In the genomic region with DNA sequence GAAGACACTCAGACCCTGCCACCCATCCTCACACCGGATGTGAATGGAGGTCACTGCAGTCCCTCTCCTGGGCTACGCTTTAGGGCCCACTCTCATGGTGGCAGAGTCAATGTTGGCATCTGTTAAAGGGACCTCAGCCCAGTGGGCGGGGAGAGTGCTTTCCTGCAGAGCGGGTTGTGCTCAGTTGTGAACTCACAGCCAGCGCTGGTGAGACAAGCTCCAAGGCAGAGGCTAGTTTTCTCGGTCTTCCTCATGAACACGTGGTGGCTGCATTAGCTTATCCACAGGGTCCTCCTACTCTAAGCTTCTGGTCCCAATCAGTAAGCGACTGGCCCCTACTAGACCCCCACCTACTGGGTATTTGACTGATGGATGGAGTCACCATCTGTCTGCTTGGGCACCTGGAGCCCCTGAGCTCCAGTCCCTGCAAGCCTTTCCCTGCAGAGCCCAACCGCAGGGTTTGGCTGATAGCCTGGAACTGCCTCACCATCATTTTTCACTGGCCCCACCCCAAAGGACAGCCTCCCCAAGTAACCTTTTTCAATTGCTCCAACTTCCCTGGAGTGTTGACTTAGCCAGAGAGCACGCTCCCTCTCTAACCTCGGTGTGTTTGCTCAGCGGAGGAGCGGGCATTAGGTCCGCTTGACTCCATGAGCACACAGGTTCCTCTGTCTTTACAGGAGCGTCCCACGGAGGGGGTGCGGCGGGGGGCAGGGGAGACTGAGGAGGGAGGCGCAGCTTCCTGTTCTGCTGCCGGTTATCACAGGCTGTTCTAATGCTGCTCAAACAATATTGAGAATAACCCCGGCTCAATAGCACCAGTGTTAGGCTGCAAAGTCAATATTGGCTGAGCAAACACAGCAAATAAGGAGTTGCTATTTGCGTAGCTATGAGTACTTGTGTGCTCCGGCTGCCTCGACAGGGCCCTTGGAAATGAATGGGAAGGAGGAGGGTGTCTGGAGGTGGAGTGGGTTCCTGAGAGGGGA, we compare ENCODE assay signal across 8 cellular contexts.
DNase-seq lines count a peak whose midpoint lies in the region; ATAC-seq and TF ChIP-seq lines count a peak whose summit lies in the region.

No MANE protein-coding gene starts in this region.

- H3K27ac Mint-ChIP-seq in dendritic cell treated with granulocyte-macrophage colony-stimulating factor and Interleukin-4, amounts not matched to agents 40 ng/mL and 50 ng/mL, for 4 days: no peak overlapping the region
- H3K27ac Mint-ChIP-seq in activated CD4-positive, alpha-beta T cell treated with anti-CD3 and anti-CD28 coated beads, Interleukin-2, amount 10 ng/mL, durations not matched to agents 7 days and 5 days: no peak overlapping the region

- H3K4me3 Mint-ChIP-seq in dendritic cell treated with granulocyte-macrophage colony-stimulating factor and Interleukin-4, amounts not matched to agents 40 ng/mL and 50 ng/mL, for 4 days: peak overlapping the region; percentile 59
- H3K4me3 Mint-ChIP-seq in activated CD4-positive, alpha-beta T cell treated with anti-CD3 and anti-CD28 coated beads, Interleukin-2, amount 10 ng/mL, durations not matched to agents 7 days and 5 days: no peak overlapping the region

- H2BK5ac ChIP-seq in mesendoderm (ENCODE audit: low read length): no peak overlapping the region

- peaks cover 33% of the 10 kb centered on the region for H3K4me1 Mint-ChIP-seq in dendritic cell treated with granulocyte-macrophage colony-stimulating factor and Interleukin-4, amounts not matched to agents 40 ng/mL and 50 ng/mL, for 4 days (ENCODE audit: low read depth)
- peaks cover 5% of the 10 kb centered on the region for H3K4me1 Mint-ChIP-seq in activated CD4-positive, alpha-beta T cell treated with anti-CD3 and anti-CD28 coated beads, Interleukin-2, amount 10 ng/mL, durations not matched to agents 7 days and 5 days

- H3K36me3 Mint-ChIP-seq in dendritic cell treated with granulocyte-macrophage colony-stimulating factor and Interleukin-4, amounts not matched to agents 40 ng/mL and 50 ng/mL, for 4 days (ENCODE audit: low read depth): no peaks in the 10 kb centered on the region
- H3K36me3 Mint-ChIP-seq in activated CD4-positive, alpha-beta T cell treated with anti-CD3 and anti-CD28 coated beads, Interleukin-2, amount 10 ng/mL, durations not matched to agents 7 days and 5 days (ENCODE audit: low read depth): no peaks in the 10 kb centered on the region

- H3K56ac ChIP-seq in mesendoderm (ENCODE audit: low read length): no peak overlapping the region

- no peak overlapping the region for H3K23ac ChIP-seq in mesendoderm (ENCODE audit: low read length)

- H3K4me1 ChIP-seq in mesendoderm (ENCODE audit: control insufficient read depth, low read depth, low read length): no peaks in the 10 kb centered on the region

- DNase-seq in Daoy (ENCODE audit: low read depth) (peak; percentile 80), NCI-H226 (peak; percentile 54), omental fat pad (ENCODE audit: low spot score) (no peak), mesendoderm (no peak)
- no peak for DNase-seq in activated CD4-positive, alpha-beta T cell treated with anti-CD3 and anti-CD28 coated beads, Interleukin-2, amount 10 ng/mL, durations not matched to agents 7 days and 5 days

- H3K4me3 ChIP-seq in mesendoderm (ENCODE audit: low read length): no peak overlapping the region

- WGBS in mesendoderm (ENCODE audit: extremely low coverage, insufficient coverage, low lambda C conversion rate): no CpG with 5 or more reads among the region's 24 CpGs

- H3K27me3 Mint-ChIP-seq in dendritic cell treated with granulocyte-macrophage colony-stimulating factor and Interleukin-4, amounts not matched to agents 40 ng/mL and 50 ng/mL, for 4 days: peaks cover 27% of the 10 kb centered on the region
- H3K27me3 Mint-ChIP-seq in activated CD4-positive, alpha-beta T cell treated with anti-CD3 and anti-CD28 coated beads, Interleukin-2, amount 10 ng/mL, durations not matched to agents 7 days and 5 days: peaks cover 12% of the 10 kb centered on the region

- no peak overlapping the region for H3K18ac ChIP-seq in mesendoderm (ENCODE audit: low read length)

- intact Hi-C loops in dendritic cell treated with granulocyte-macrophage colony-stimulating factor and Interleukin-4, amounts not matched to agents 40 ng/mL and 50 ng/mL, for 4 days (cut with micrococcal nuclease): no loop called here

- no peak overlapping the region for H3K9ac ChIP-seq in mesendoderm (ENCODE audit: low read length)

- POLR2A ChIA-PET in activated CD4-positive, alpha-beta T cell treated with anti-CD3 and anti-CD28 coated beads, Interleukin-2, amount 10 ng/mL, durations not matched to agents 7 days and 5 days (lab: Charles Lee): no interaction called here

- H3K9me3 Mint-ChIP-seq in dendritic cell treated with granulocyte-macrophage colony-stimulating factor and Interleukin-4, amounts not matched to agents 40 ng/mL and 50 ng/mL, for 4 days: no peaks in the 10 kb centered on the region
- H3K9me3 Mint-ChIP-seq in activated CD4-positive, alpha-beta T cell treated with anti-CD3 and anti-CD28 coated beads, Interleukin-2, amount 10 ng/mL, durations not matched to agents 7 days and 5 days: no peaks in the 10 kb centered on the region

- no peaks in the 10 kb centered on the region for H3K36me3 ChIP-seq in mesendoderm (ENCODE audit: control insufficient read depth, insufficient read depth, low read length)

- no peak overlapping the region for H3K27ac ChIP-seq in mesendoderm (ENCODE audit: low read depth, low read length)

- CTCF ChIA-PET in activated CD4-positive, alpha-beta T cell treated with anti-CD3 and anti-CD28 coated beads, Interleukin-2, amount 10 ng/mL, durations not matched to agents 7 days and 5 days (lab: Charles Lee): interaction anchor here (1.1 kb wide), 1 partner anchor 11 kb away, joined by 3 read pairs; no protein-coding TSS in a partner anchor

- H2AK5ac ChIP-seq in mesendoderm (ENCODE audit: low read length): no peak overlapping the region

- TF ChIP-seq CTCF in omental fat pad (IDR thresholded peaks at IDR 0.05): no peak

- H4K8ac ChIP-seq in mesendoderm (ENCODE audit: low read depth, low read length): no peak overlapping the region

- peak; percentile 48 for ATAC-seq in omental fat pad (ENCODE audit: low FRiP score)
- ATAC-seq in GM18511 (IDR thresholded peaks at IDR 0.05; ENCODE audit: unreplicated experiment): no peak
- no peak for ATAC-seq in GM21367 (IDR thresholded peaks at IDR 0.05; ENCODE audit: unreplicated experiment)

- no peak overlapping the region for H2BK120ac ChIP-seq in mesendoderm (ENCODE audit: low read depth, low read length)

- no peaks in the 10 kb centered on the region for H3K27me3 ChIP-seq in mesendoderm (ENCODE audit: insufficient read depth, low read length, poor library complexity)

- no peak overlapping the region for H3K4me2 ChIP-seq in mesendoderm (ENCODE audit: low read length)

- no peak overlapping the region for H4K5ac ChIP-seq in mesendoderm (ENCODE audit: low read length)

- no peak overlapping the region for H3K4ac ChIP-seq in mesendoderm (ENCODE audit: low read depth, low read length)

- H3K79me2 ChIP-seq in mesendoderm (ENCODE audit: control insufficient read depth, insufficient read depth, low read length): no peaks in the 10 kb centered on the region

- no peak overlapping the region for H2BK15ac ChIP-seq in mesendoderm (replicated peaks; ENCODE audit: low read depth)

- no peaks in the 10 kb centered on the region for H3K79me1 ChIP-seq in mesendoderm (ENCODE audit: low read length)

Comparison
In these comparisons a context has a peak if more than half of its experiments do, and no peak if none do; other contexts are left out.
1. DNase-seq: peak in Daoy (single experiment) and NCI-H226 (single experiment); none in omental fat pad (single experiment), mesendoderm (single experiment) and activated CD4-positive, alpha-beta T cell treated with anti-CD3 and anti-CD28 coated beads, Interleukin-2, amount 10 ng/mL, durations not matched to agents 7 days and 5 days (single experiment).